ENCODE assay signal across 33 cellular contexts in genomic region chr4:178241601-178242118, GRCh38.
"Had no signal": no experiment of that assay in that cellular context is flagged by ENCODE, and none has a peak within 500 bp of the region (broad histone marks: within the 10 kb centered on the region; RNA-seq: fewer than 3 reads in every experiment).

No MANE protein-coding gene starts in this region.

- H3K36me3 ChIP-seq: adrenal gland, ascending aorta, cardiac muscle cell had no signal

- H3K27me3 ChIP-seq: adrenal gland, ascending aorta, cardiac muscle cell had no signal

- H3K4me1 Mint-ChIP-seq: activated B cell treated with CpG ODN at 0.5 μM for 24 hours; activated CD4-positive, alpha-beta T cell treated with anti-CD3 and anti-CD28 coated beads, Interleukin-2, amount 10 ng/mL, durations not matched to agents 24 days and 14 days; activated naive CD8-positive, alpha-beta T cell treated with anti-CD3 and anti-CD28 coated beads for 36 hours; activated T-helper 17 cell treated with anti-CD3 and anti-CD28 coated beads, Interleukin-2, amount 50 U/mL, for 72 hours; central memory CD8-positive, alpha-beta T cell; T-cell; T-helper 17 cell had no signal

- DNase-seq: activated B cell treated with CpG ODN at 0.5 μM for 24 hours; activated CD4-positive, alpha-beta memory T cell treated with anti-CD3 and anti-CD28 coated beads for 36 hours; activated CD4-positive, alpha-beta T cell treated with anti-CD3 and anti-CD28 coated beads for 4 hours; activated CD4-positive, alpha-beta T cell treated with anti-CD3 and anti-CD28 coated beads, Interleukin-2, amount 10 ng/mL, durations not matched to agents 24 days and 14 days; activated CD4-positive, alpha-beta T cell treated with anti-CD3 and anti-CD28 coated beads, Interleukin-2, amount 50 U/mL, for 1 hour; activated CD4-positive, alpha-beta T cell treated with anti-CD3 and anti-CD28 coated beads, Interleukin-2, amount 50 U/mL, for 4 hours; activated CD4-positive, CD25-positive, alpha-beta regulatory T cell treated with anti-CD3 and anti-CD28 coated beads, Interleukin-2, amount 50 U/mL, for 72 hours; activated CD8-positive, alpha-beta memory T cell treated with anti-CD3 and anti-CD28 coated beads, Interleukin-2, amount 50 U/mL, for 4 hours; activated CD8-positive, alpha-beta T cell treated with anti-CD3 and anti-CD28 coated beads for 36 hours; activated effector memory CD4-positive, alpha-beta T cell treated with anti-CD3 and anti-CD28 coated beads, Interleukin-2, amount 50 U/mL, for 16 hours; activated gamma-delta T cell treated with Interleukin-2 at 50 U/mL for 16 hours; activated naive CD4-positive, alpha-beta T cell; activated naive CD4-positive, alpha-beta T cell treated with anti-CD3 and anti-CD28 coated beads for 36 hours; activated naive CD4-positive, alpha-beta T cell treated with anti-CD3 and anti-CD28 coated beads, Interleukin-2, amount 50 U/mL, for 16 hours; activated naive CD8-positive, alpha-beta T cell treated with anti-CD3 and anti-CD28 coated beads for 36 hours; activated T-cell treated with anti-CD3 and anti-CD28 coated beads for 4 hours; activated T-cell treated with anti-CD3 and anti-CD28 coated beads, Interleukin-2, amount 50 U/mL, for 1 hour; activated T-cell treated with anti-CD3 and anti-CD28 coated beads, Interleukin-2, amount 50 U/mL, for 4 hours; activated T-cell treated with anti-CD3 and anti-CD28 coated beads, Interleukin-2, amount 50 U/mL, for 72 hours; adrenal gland; amniotic stem cell; caudate nucleus; T-cell; T-helper 17 cell; T-helper 9 cell had no signal

- H3K9me3 ChIP-seq: adrenal gland had no signal

- H3K4me3 ChIP-seq: adrenal gland, ascending aorta, cardiac muscle cell had no signal

- H3K4me1 ChIP-seq: adrenal gland, ascending aorta had no signal

- H3K27me3 Mint-ChIP-seq: activated B cell treated with CpG ODN at 0.5 μM for 24 hours; activated CD4-positive, alpha-beta memory T cell treated with anti-CD3 and anti-CD28 coated beads for 36 hours; activated CD4-positive, alpha-beta T cell treated with anti-CD3 and anti-CD28 coated beads, Interleukin-2, amount 10 ng/mL, durations not matched to agents 24 days and 14 days; activated CD8-positive, alpha-beta T cell treated with anti-CD3 and anti-CD28 coated beads for 36 hours; activated naive CD8-positive, alpha-beta T cell treated with anti-CD3 and anti-CD28 coated beads for 36 hours; activated T-helper 17 cell treated with anti-CD3 and anti-CD28 coated beads, Interleukin-2, amount 50 U/mL, for 72 hours; central memory CD8-positive, alpha-beta T cell; T-cell; T-helper 17 cell had no signal

- H3K27ac Mint-ChIP-seq: activated B cell treated with CpG ODN at 0.5 μM for 24 hours; activated CD4-positive, alpha-beta memory T cell treated with anti-CD3 and anti-CD28 coated beads for 36 hours; activated CD4-positive, alpha-beta T cell treated with anti-CD3 and anti-CD28 coated beads, Interleukin-2, amount 10 ng/mL, durations not matched to agents 24 days and 14 days; activated CD8-positive, alpha-beta T cell treated with anti-CD3 and anti-CD28 coated beads for 36 hours; activated naive CD4-positive, alpha-beta T cell treated with anti-CD3 and anti-CD28 coated beads for 36 hours; activated naive CD4-positive, alpha-beta T cell treated with anti-CD3 and anti-CD28 coated beads, Interleukin-2, amount 50 U/mL, for 72 hours; activated naive CD8-positive, alpha-beta T cell treated with anti-CD3 and anti-CD28 coated beads for 36 hours; activated T-cell treated with anti-CD3 and anti-CD28 coated beads, Interleukin-2, amount 50 U/mL, for 72 hours; activated T-helper 1 cell treated with anti-CD3 and anti-CD28 coated beads, Interleukin-12 subunit alpha, Interleukin-12 subunit beta, Interleukin-2, Interleukin-4 antibody, amounts not matched to agents 30 ng/mL and 10 ng/mL and 1 ng/mL, durations not matched to agents 14 hours and 24 hours and 36 hours; activated T-helper 17 cell treated with anti-CD3 and anti-CD28 coated beads, Interleukin-2, amount 50 U/mL, for 72 hours; brain; T-cell; T-helper 17 cell had no signal

- H3K9me3 Mint-ChIP-seq: activated CD4-positive, alpha-beta T cell treated with anti-CD3 and anti-CD28 coated beads, Interleukin-2, amount 10 ng/mL, durations not matched to agents 24 days and 14 days had no signal

- H3K4me3 Mint-ChIP-seq: activated B cell treated with CpG ODN at 0.5 μM for 24 hours; activated CD4-positive, alpha-beta memory T cell treated with anti-CD3 and anti-CD28 coated beads for 36 hours; activated CD4-positive, alpha-beta T cell treated with anti-CD3 and anti-CD28 coated beads, Interleukin-2, amount 10 ng/mL, durations not matched to agents 24 days and 14 days; activated CD8-positive, alpha-beta T cell treated with anti-CD3 and anti-CD28 coated beads for 36 hours; activated naive CD4-positive, alpha-beta T cell treated with anti-CD3 and anti-CD28 coated beads for 36 hours; activated naive CD8-positive, alpha-beta T cell treated with anti-CD3 and anti-CD28 coated beads for 36 hours; activated T-cell treated with anti-CD3 and anti-CD28 coated beads, Interleukin-2, amount 50 U/mL, for 4 hours; activated T-cell treated with anti-CD3 and anti-CD28 coated beads, Interleukin-2, amount 50 U/mL, for 72 hours; activated T-helper 1 cell treated with anti-CD3 and anti-CD28 coated beads, Interleukin-12 subunit alpha, Interleukin-12 subunit beta, Interleukin-2, Interleukin-4 antibody, amounts not matched to agents 30 ng/mL and 10 ng/mL and 1 ng/mL, durations not matched to agents 14 hours and 24 hours and 36 hours; activated T-helper 17 cell treated with anti-CD3 and anti-CD28 coated beads, Interleukin-2, amount 50 U/mL, for 72 hours; brain; central memory CD8-positive, alpha-beta T cell; T-cell; T-helper 17 cell had no signal

- ATAC-seq: activated CD8-positive, alpha-beta T cell treated with anti-CD3 and anti-CD28 coated beads for 36 hours; activated naive CD4-positive, alpha-beta T cell treated with anti-CD3 and anti-CD28 coated beads, Interleukin-2, amount 50 U/mL, for 72 hours; activated T-cell treated with anti-CD3 and anti-CD28 coated beads, Interleukin-2, amount 50 U/mL, for 4 hours; activated T-cell treated with anti-CD3 and anti-CD28 coated beads, Interleukin-2, amount 50 U/mL, for 72 hours; activated T-helper 17 cell treated with anti-CD3 and anti-CD28 coated beads, Interleukin-2, amount 50 U/mL, for 72 hours; T-cell; T-helper 17 cell had no signal

- H3K27ac ChIP-seq: adrenal gland, ascending aorta, cardiac muscle cell, VCaP had no signal
